Comparison of ENCODE assay signal across 20 cellular contexts in genomic region chr2:53317863-53318262, GRCh38.
DNase-seq lines count a peak whose midpoint lies in the region; ATAC-seq and TF ChIP-seq lines count a peak whose summit lies in the region.
"Had no signal": no experiment of that assay in that cellular context is flagged by ENCODE, and none has a peak within 500 bp of the region (broad histone marks: within the 10 kb centered on the region; RNA-seq: fewer than 3 reads in every experiment).

No MANE protein-coding gene starts in this region.

- ATAC-seq in foreskin keratinocyte = peak; percentile 6
- ATAC-seq: GM12878, GM23338, Panc1, SK-N-SH treated with all-trans-retinoic acid at 6 μM for 48 hours had no signal

- intact Hi-C loops in activated CD4-positive, alpha-beta memory T cell treated with anti-CD3 and anti-CD28 coated beads for 36 hours (cut with micrococcal nuclease) = no loop called here

- H3K4me1 Mint-ChIP-seq in HFFc6 (ENCODE audit: low read depth) = peaks cover 43% of the 10 kb centered on the region
- H3K4me1 Mint-ChIP-seq in activated CD4-positive, alpha-beta memory T cell treated with anti-CD3 and anti-CD28 coated beads for 36 hours (ENCODE audit: low read depth) = no peaks in the 10 kb centered on the region
- H3K4me1 Mint-ChIP-seq: CD4-positive, alpha-beta memory T cell had no signal

- TF ChIP-seq CTCF in HFFc6 (IDR thresholded peaks at IDR 0.05) = no peak
- TF ChIP-seq CTCF in foreskin keratinocyte (conservative IDR thresholded peaks at IDR 0.05) = no peak
- TF ChIP-seq CTCF in GM10266 (IDR thresholded peaks at IDR 0.05; ENCODE audit: control insufficient read depth, insufficient read depth, low read depth, missing control alignments) = no peak

- H3K4me3 Mint-ChIP-seq in HFFc6 = no peak overlapping the region
- no peak overlapping the region for H3K4me3 Mint-ChIP-seq in activated CD4-positive, alpha-beta memory T cell treated with anti-CD3 and anti-CD28 coated beads for 36 hours
- H3K4me3 Mint-ChIP-seq: CD4-positive, alpha-beta memory T cell; GM23338 had no signal

- H3K27ac ChIP-seq in foreskin keratinocyte = no peak overlapping the region

- CTCF ChIA-PET in activated CD4-positive, alpha-beta memory T cell treated with anti-CD3 and anti-CD28 coated beads for 36 hours (lab: Charles Lee) = no interaction called here

- POLR2A ChIA-PET in activated CD4-positive, alpha-beta memory T cell treated with anti-CD3 and anti-CD28 coated beads for 36 hours (lab: Charles Lee) = no interaction called here

- H3K36me3 Mint-ChIP-seq in HFFc6 (ENCODE audit: low read depth) = no peaks in the 10 kb centered on the region
- no peaks in the 10 kb centered on the region for H3K36me3 Mint-ChIP-seq in activated CD4-positive, alpha-beta memory T cell treated with anti-CD3 and anti-CD28 coated beads for 36 hours
- H3K36me3 Mint-ChIP-seq: CD4-positive, alpha-beta memory T cell had no signal

- no peak overlapping the region for H3K27ac Mint-ChIP-seq in HFFc6
- no peak overlapping the region for H3K27ac Mint-ChIP-seq in activated CD4-positive, alpha-beta memory T cell treated with anti-CD3 and anti-CD28 coated beads for 36 hours
- H3K27ac Mint-ChIP-seq: CD4-positive, alpha-beta memory T cell; GM23338 had no signal

- DNase-seq in A172 (ENCODE audit: low spot score) (peak; percentile 52), HFFc6 (peak; percentile 2), NCI-H226 (peak; percentile 51), foreskin keratinocyte (peak in 1 of 2 donors; percentile 25), NCI-H748 (lab: John Stamatoyannopoulos, UW; ENCODE audit: unreplicated experiment) (no peak), GM10266 (ENCODE audit: extremely low spot score) (no peak)
- DNase-seq in activated CD4-positive, alpha-beta memory T cell treated with anti-CD3 and anti-CD28 coated beads for 36 hours = no peak
- no peak for DNase-seq in stimulated activated CD4-positive, alpha-beta T cell treated with anti-CD3 and anti-CD28 coated beads, Interleukin-2, amount 100 ng/mL, for 48 hours
- DNase-seq: 8988T; CD4-positive, alpha-beta memory T cell; NCI-H1436; NCI-H2029; NCI-H2171; NCI-H446 treated with DMSO at 0.1 percent for 48 hours; NCI-H774; SHP77 had no signal

- peaks cover 2% of the 10 kb centered on the region; the same call in 1 of the 2 replicates for H3K27me3 Mint-ChIP-seq in HFFc6 (ENCODE audit: insufficient read depth)
- H3K27me3 Mint-ChIP-seq in activated CD4-positive, alpha-beta memory T cell treated with anti-CD3 and anti-CD28 coated beads for 36 hours = no peaks in the 10 kb centered on the region
- H3K27me3 Mint-ChIP-seq: CD4-positive, alpha-beta memory T cell had no signal

- H3K4me1 ChIP-seq in foreskin keratinocyte = peaks cover 10% of the 10 kb centered on the region

- H3K9me3 Mint-ChIP-seq in HFFc6 = no peaks in the 10 kb centered on the region
- H3K9me3 Mint-ChIP-seq in activated CD4-positive, alpha-beta memory T cell treated with anti-CD3 and anti-CD28 coated beads for 36 hours = no peaks in the 10 kb centered on the region
- H3K9me3 Mint-ChIP-seq: CD4-positive, alpha-beta memory T cell; GM23338 had no signal

- H3K27me3 ChIP-seq in foreskin keratinocyte = no peaks in the 10 kb centered on the region

Comparison
In these comparisons a context has a peak if more than half of its experiments do, and no peak if none do; other contexts are left out.
1. DNase-seq: peak in A172 (single experiment), HFFc6 (single experiment) and NCI-H226 (single experiment); none in NCI-H748 (single experiment), GM10266 (single experiment), activated CD4-positive, alpha-beta memory T cell treated with anti-CD3 and anti-CD28 coated beads for 36 hours (single experiment) and stimulated activated CD4-positive, alpha-beta T cell treated with anti-CD3 and anti-CD28 coated beads, Interleukin-2, amount 100 ng/mL, for 48 hours (0 of 2).